In the genomic region with DNA sequence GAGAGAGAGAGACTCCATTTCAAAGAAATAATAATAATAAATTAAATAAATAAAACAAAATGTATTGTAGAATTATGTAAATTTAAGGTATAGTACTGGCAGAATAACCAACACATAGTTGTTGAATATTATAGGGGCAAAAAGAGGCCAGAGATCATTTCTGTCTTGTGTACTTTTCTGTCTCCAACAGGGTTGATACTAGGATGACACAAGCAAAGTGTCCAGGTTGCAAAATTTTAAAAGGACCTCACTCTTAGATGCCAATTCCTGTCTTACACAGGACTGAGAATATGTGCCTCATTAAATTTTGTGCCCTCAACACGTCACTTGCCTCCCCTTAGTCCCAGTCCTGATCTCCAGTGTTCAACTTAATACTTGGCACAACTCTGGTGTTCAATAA, we compare ENCODE assay signal across 27 cellular contexts. TPM values are rescaled to one million over a fixed set of nuclear protein-coding genes. Genes with fewer than 3 reads are reported as not detected.
A peak's percentile ranks its signal among the peaks of the same experiment; 100 is the strongest.
DNase-seq lines count a peak whose midpoint lies in the region; ATAC-seq, FAIRE-seq and TF ChIP-seq lines count a peak whose summit lies in the region.
"Had no signal": no experiment of that assay in that cellular context is flagged by ENCODE, and none has a peak within 500 bp of the region (broad histone marks: within the 10 kb centered on the region; RNA-seq: fewer than 3 reads in every experiment).

No MANE protein-coding gene starts in this region.

- no peak for ATAC-seq in HepG2
- peak in 1 of 4 donors; percentile 10 for ATAC-seq in right lobe of liver
- ATAC-seq in WTC11 = no peak
- ATAC-seq in GM19035 (IDR thresholded peaks at IDR 0.05; ENCODE audit: unreplicated experiment) = no peak
- ATAC-seq: GM12878 had no signal

- FAIRE-seq in HepG2 (lab: Jason Lieb, UNC) = no peak
- FAIRE-seq: A204.1, GM12878, GM12892, GM18507, GM19239 had no signal

- TF ChIP-seq POLR2A in HepG2 (IDR thresholded peaks at IDR 0.05; ENCODE audit: insufficient read depth in 1 of 2, low read depth in 2 of 2, low read length in 2 of 2) (no peak), right lobe of liver (IDR thresholded peaks at IDR 0.05) (no peak)

- no peak for TF ChIP-seq CTCF in HepG2 (CRISPR knock-in tag; IDR thresholded peaks at IDR 0.05)
- TF ChIP-seq CTCF in right lobe of liver (IDR thresholded peaks at IDR 0.05) = no peak
- no peak for TF ChIP-seq CTCF in WTC11 (IDR thresholded peaks at IDR 0.05)

- TF ChIP-seq EP300 in HepG2 (IDR thresholded peaks at IDR 0.05; ENCODE audit: low read depth in 2 of 2, low read length in 2 of 2) = no peak
- no peak for TF ChIP-seq EP300 in HepG2 (CRISPR knock-in tag; IDR thresholded peaks at IDR 0.05; ENCODE audit: borderline replicate concordance)

- peaks cover 18% of the 10 kb centered on the region for H3K27me3 Mint-ChIP-seq in WTC11 (ENCODE audit: low read depth)
- H3K27me3 Mint-ChIP-seq: CD4-positive, alpha-beta memory T cell had no signal

- H4K20me1 ChIP-seq in HepG2 (ENCODE audit: insufficient read depth, low read length) = no peaks in the 10 kb centered on the region

- H3K9me3 ChIP-seq in HepG2 (ENCODE audit: low read length) (no peaks in the 10 kb centered on the region), right lobe of liver (no peaks in the 10 kb centered on the region)
- H3K9me3 ChIP-seq: BE2C, BLaER1 had no signal

- H3K4me1 ChIP-seq in HepG2 (ENCODE audit: insufficient read depth, low read length) = peaks cover 67% of the 10 kb centered on the region
- peaks cover 0 to 46% (median 19%) of the 10 kb centered on the region in 4 donors for H3K4me1 ChIP-seq in right lobe of liver
- H3K4me1 ChIP-seq: BE2C had no signal

- 21% methylated on average over 1 of the region's 1 CpG for WGBS in HepG2 (ENCODE audit: low lambda C conversion rate)
- 38% methylated on average over 1 of the region's 1 CpG for WGBS in right lobe of liver (ENCODE audit: insufficient coverage, low coverage, low lambda C conversion rate, missing lambda C conversion rate)

- POLR2A ChIA-PET in HepG2 (lab: Yijun Ruan, JAX) = no interaction called here
- POLR2A ChIA-PET in WTC11 (lab: Charles Lee) = no interaction called here

- H3K36me3 Mint-ChIP-seq in WTC11 = peaks cover 1% of the 10 kb centered on the region; the same call in 1 of the 2 replicates

- TF ChIP-seq RAD21 in HepG2 (CRISPR knock-in tag; IDR thresholded peaks at IDR 0.05) = no peak

- in situ Hi-C loops in HepG2 (cut with HindIII; ENCODE audit: extremely low pct_ligation_motif_present, low pct_unique_long_range_greater_than_20kb) = no loop called here

- intact Hi-C loops in HepG2 (cut with micrococcal nuclease; ENCODE audit: unreplicated experiment) (no loop called here), right lobe of liver (cut with DNase I) (no loop called here)

- H3K36me3 ChIP-seq in HepG2 (replicated peaks in 1 of 2; ENCODE audit: control insufficient read depth in 1 of 2, insufficient read depth in 2 of 2, low read length in 2 of 2) (0 out of 5 replicates have a peak, but pooled peaks cover 0 to under 1% of the 10 kb centered on the region in 2 experiments), right lobe of liver (no peaks in the 10 kb centered on the region)
- H3K36me3 ChIP-seq: BE2C had no signal

- H3K4me2 ChIP-seq in HepG2 (ENCODE audit: low read depth, low read length) = peak overlapping the region; percentile 39; the same call in 1 of the 2 replicates
- H3K4me2 ChIP-seq: BLaER1 had no signal

- no peak overlapping the region for H3K27ac Mint-ChIP-seq in WTC11
- H3K27ac Mint-ChIP-seq: CD4-positive, CD25-positive, alpha-beta regulatory T cell had no signal

- peaks cover 21% of the 10 kb centered on the region for H3K4me1 Mint-ChIP-seq in WTC11

- H3K9me3 Mint-ChIP-seq in WTC11 = 0 out of 2 replicates have a peak, but pooled peaks cover 3% of the 10 kb centered on the region
- H3K9me3 Mint-ChIP-seq: CD14-positive monocyte; CD4-positive, alpha-beta memory T cell; CD8-positive, alpha-beta memory T cell had no signal

- H3K4me3 Mint-ChIP-seq in WTC11 = no peak overlapping the region
- H3K4me3 Mint-ChIP-seq: CD14-positive monocyte; CD4-positive, alpha-beta memory T cell had no signal

- CTCF ChIA-PET in HepG2 (lab: Yijun Ruan, JAX; ENCODE audit: low intra/inter-chr PET ratio, low total read pairs) = no interaction called here
- CTCF ChIA-PET in WTC11 (lab: Charles Lee) = interaction anchor here (0.6 to 4.3 kb wide), 2 partner anchors 13 to 138 kb away, joined by 4 to 27 read pairs; no protein-coding TSS in a partner anchor

- H3K79me2 ChIP-seq in HepG2 (ENCODE audit: insufficient read depth, low read length) = peaks cover 13% of the 10 kb centered on the region

- BruUV-seq in HepG2 (replicated peaks; lab: Mats Ljungman, UMichigan) = no TSS peak

- no peak overlapping the region for H3K4me3 ChIP-seq in HepG2 (replicated peaks in 1 of 3; ENCODE audit: insufficient read depth in 1 of 3, low read depth in 2 of 3, low read length in 3 of 3)
- peak overlapping the region in 1 of 3 donors; percentile 15 for H3K4me3 ChIP-seq in right lobe of liver
- H3K4me3 ChIP-seq: BLaER1, GM12878 had no signal

- no peak overlapping the region for H3K27ac ChIP-seq in HepG2 (ENCODE audit: extremely low read length, insufficient read depth, low read length)
- H3K27ac ChIP-seq in right lobe of liver = peak overlapping the region in 2 of 3 donors; percentile 98 to 99
- H3K27ac ChIP-seq: BLaER1 had no signal

- no peak overlapping the region for H2AFZ ChIP-seq in HepG2 (ENCODE audit: low read length)

- DNase-seq in HepG2 (ENCODE audit: low spot score) (no peak), right lobe of liver (no peak), WTC11 (ENCODE audit: low spot score) (no peak), NCI-H2196 (lab: John Stamatoyannopoulos, UW; ENCODE audit: unreplicated experiment) (no peak)
- DNase-seq: 8988T; ACHN; BE2C; C1 segment of cervical spinal cord; CD4-positive, alpha-beta memory T cell; CD4-positive, CD25-positive, alpha-beta regulatory T cell; CD8-positive, alpha-beta memory T cell; COR-L47; DMS 273 treated with DMSO at 0.1 percent for 48 hours; DMS153; DMS53; DMS79; DND-41; EL; GDM1 had no signal

- no peaks in the 10 kb centered on the region; a peak in 1 of 5 replicates for H3K27me3 ChIP-seq in HepG2 (ENCODE audit: control insufficient read depth in 1 of 2, insufficient read depth in 2 of 2, low read length in 2 of 2)
- no peaks in the 10 kb centered on the region for H3K27me3 ChIP-seq in right lobe of liver
- H3K27me3 ChIP-seq: BE2C, BLaER1 had no signal

- no peak overlapping the region for H3K9ac ChIP-seq in HepG2 (ENCODE audit: insufficient read depth, low read depth, low read length)
- H3K9ac ChIP-seq: BLaER1 had no signal

TF ChIP-seq in WTC11, 78 proteins besides CTCF, POLR2A, EP300 and RAD21 (continues in another document):
- TF ChIP-seq FOXK1 (CRISPR knock-in tag; IDR thresholded peaks at IDR 0.05) = no peak

RNA-seq across cellular contexts. Expression of a gene that starts 2.2 kb away (rescaled TPM):
- 86.1 and 94.9 TPM in 2 replicates for total RNA-seq in HepG2 (2016; rRNA removed; fragmentation: Illumina TruSeq; extraction: Trizol)
- total RNA-seq in HepG2 (2016; cell fraction: cytosol; rRNA removed; fragmentation: Illumina TruSeq; extraction: Trizol; ENCODE audit: low read depth) = 77.4 and 107 TPM in 2 replicates
- total RNA-seq in HepG2 (2016; cell fraction: insoluble cytoplasmic fraction; rRNA removed; fragmentation: Illumina TruSeq; extraction: Trizol) = 86.7 and 87.8 TPM in 2 replicates
- total RNA-seq in HepG2 (2016; cell fraction: membrane; rRNA removed; fragmentation: Illumina TruSeq; extraction: Trizol) = 72.8 and 102 TPM in 2 replicates
- total RNA-seq in HepG2 (2016; cell fraction: nucleus; rRNA removed; fragmentation: Illumina TruSeq; extraction: Trizol) = 32.5 and 36.8 TPM in 2 replicates
- polyA plus RNA-seq in HepG2 (2011; rRNA removed) = 45.2 and 45.3 TPM in 2 replicates
- 60.1 and 80.0 TPM in 2 replicates for polyA plus RNA-seq in HepG2 (2011; cell fraction: cytosol; rRNA removed)
- polyA plus RNA-seq in HepG2 (2011; cell fraction: nucleus; rRNA removed) = 24.9 and 30.3 TPM in 2 replicates
- 32.6 and 51.2 TPM in 2 replicates for polyA plus RNA-seq in HepG2 (2012)
- 104 and 131 TPM in 2 replicates for polyA plus RNA-seq in HepG2 (2016; cell fraction: cytosol; fragmentation: Illumina TruSeq; extraction: Trizol; ENCODE audit: low read depth)
- 99.5 and 113 TPM in 2 replicates for polyA plus RNA-seq in HepG2 (2016; cell fraction: insoluble cytoplasmic fraction; fragmentation: Illumina TruSeq; extraction: Trizol; ENCODE audit: low read depth)
- polyA plus RNA-seq in HepG2 (2016; cell fraction: membrane; fragmentation: Illumina TruSeq; extraction: Trizol; ENCODE audit: low read depth) = 79.5 and 101 TPM in 2 replicates
- polyA plus RNA-seq in HepG2 (2016; cell fraction: nucleus; fragmentation: Illumina TruSeq; extraction: Trizol; ENCODE audit: insufficient read depth, low read depth) = 58.8 and 65.6 TPM in 2 replicates
- 39.3 and 98.7 TPM in 2 replicates for polyA minus RNA-seq in HepG2 (2011; rRNA and poly(A)+ RNA removed; ENCODE audit: low replicate concordance)
- 20.1 and 31.3 TPM in 2 replicates for polyA minus RNA-seq in HepG2 (2011; cell fraction: cytosol; rRNA and poly(A)+ RNA removed)
- 8.5 and 11.1 TPM in 2 replicates for polyA minus RNA-seq in HepG2 (2011; cell fraction: nucleus; rRNA and poly(A)+ RNA removed)
- total RNA-seq in right lobe of liver = 10 to 100 TPM; 67.2 to 82.6 (median 73.6) TPM
- total RNA-seq in WTC11 (2021) = 232 to 249 TPM (median 234 TPM) in 3 replicates

RNA-seq across cellular contexts. Expression of a gene that starts 8.0 kb away (rescaled TPM):
- total RNA-seq in HepG2 (2016; rRNA removed; fragmentation: Illumina TruSeq; extraction: Trizol) (30.1 and 39.9 TPM in 2 replicates), right lobe of liver (10 to 100 TPM; 33.5 to 54.4 (median 47.8) TPM), WTC11 (2021) (47.2 to 56.3 TPM (median 47.3 TPM) in 3 replicates)
- total RNA-seq in HepG2 (2016; cell fraction: cytosol; rRNA removed; fragmentation: Illumina TruSeq; extraction: Trizol; ENCODE audit: low read depth) = 7.4 and 8.7 TPM in 2 replicates
- total RNA-seq in HepG2 (2016; cell fraction: insoluble cytoplasmic fraction; rRNA removed; fragmentation: Illumina TruSeq; extraction: Trizol) = 30.9 and 34.3 TPM in 2 replicates
- total RNA-seq in HepG2 (2016; cell fraction: membrane; rRNA removed; fragmentation: Illumina TruSeq; extraction: Trizol) = 22.3 and 27.4 TPM in 2 replicates
- 30.0 and 36.8 TPM in 2 replicates for total RNA-seq in HepG2 (2016; cell fraction: nucleus; rRNA removed; fragmentation: Illumina TruSeq; extraction: Trizol)
- polyA plus RNA-seq in HepG2 (2011; rRNA removed) = 28.3 and 30.2 TPM in 2 replicates
- polyA plus RNA-seq in HepG2 (2011; cell fraction: cytosol; rRNA removed) = 19.6 and 22.6 TPM in 2 replicates
- 21.7 and 24.1 TPM in 2 replicates for polyA plus RNA-seq in HepG2 (2011; cell fraction: nucleus; rRNA removed)
- polyA plus RNA-seq in HepG2 (2012) = 33.6 and 34.8 TPM in 2 replicates
- 1.4 and 1.7 TPM in 2 replicates for polyA plus RNA-seq in HepG2 (2016; cell fraction: cytosol; fragmentation: Illumina TruSeq; extraction: Trizol; ENCODE audit: low read depth)
- polyA plus RNA-seq in HepG2 (2016; cell fraction: insoluble cytoplasmic fraction; fragmentation: Illumina TruSeq; extraction: Trizol; ENCODE audit: low read depth) = 17.7 and 24.1 TPM in 2 replicates
- polyA plus RNA-seq in HepG2 (2016; cell fraction: membrane; fragmentation: Illumina TruSeq; extraction: Trizol; ENCODE audit: low read depth) = 3.9 and 5.5 TPM in 2 replicates
- 28.8 and 32.3 TPM in 2 replicates for polyA plus RNA-seq in HepG2 (2016; cell fraction: nucleus; fragmentation: Illumina TruSeq; extraction: Trizol; ENCODE audit: insufficient read depth, low read depth)
- 33.9 and 80.3 TPM in 2 replicates for polyA minus RNA-seq in HepG2 (2011; rRNA and poly(A)+ RNA removed; ENCODE audit: low replicate concordance)
- 28.8 and 37.8 TPM in 2 replicates for polyA minus RNA-seq in HepG2 (2011; cell fraction: cytosol; rRNA and poly(A)+ RNA removed)
- 41.6 and 55.4 TPM in 2 replicates for polyA minus RNA-seq in HepG2 (2011; cell fraction: nucleus; rRNA and poly(A)+ RNA removed)
